ENCODE assay signal across 1 cellular context in the genomic region with DNA sequence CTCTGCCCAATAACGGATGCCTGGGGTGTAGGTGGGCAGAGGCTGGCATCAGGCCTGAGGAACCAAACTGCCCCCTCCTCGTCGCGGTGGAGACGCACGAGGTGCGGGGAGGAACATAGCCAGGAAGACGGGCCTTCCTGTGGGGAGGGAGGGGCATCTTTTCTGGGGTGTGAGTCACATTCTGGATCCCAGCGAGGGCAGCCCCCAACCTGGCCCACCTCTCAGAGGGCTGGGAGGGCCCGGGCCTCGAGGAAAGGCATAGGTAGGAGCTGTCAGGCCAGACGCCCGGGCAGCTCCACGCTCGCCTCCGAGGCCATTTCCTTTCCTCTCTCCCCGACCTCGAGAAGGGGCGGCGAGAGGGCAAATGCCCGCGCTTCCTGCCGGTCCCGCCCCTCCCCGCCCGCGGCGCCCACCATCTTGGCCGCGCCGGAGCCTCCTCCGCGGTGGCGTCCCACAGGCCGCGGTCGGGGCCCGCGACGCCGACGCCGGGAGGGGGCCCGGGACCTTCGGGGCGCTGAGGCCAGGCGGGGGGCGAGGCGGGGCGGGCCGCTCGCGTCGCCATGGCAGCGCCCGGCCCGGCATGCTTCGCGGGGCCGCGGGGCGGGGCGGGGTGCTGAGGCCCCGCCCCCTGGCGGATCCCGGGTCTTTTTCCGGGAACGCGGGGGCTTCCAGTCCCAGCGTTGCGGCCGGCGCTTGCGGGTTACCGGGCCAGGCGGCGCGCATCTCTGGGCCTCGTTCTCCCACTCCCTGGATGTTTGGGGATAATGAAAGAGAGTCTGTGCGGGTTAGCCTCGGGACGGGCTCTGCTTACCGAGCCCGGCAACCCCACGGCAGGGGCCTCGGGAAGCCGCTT.
A peak's percentile ranks its signal among the peaks of the same experiment; 100 is the strongest.
TF ChIP-seq lines count a peak whose summit lies in the region.

No MANE protein-coding gene starts in this region.

TF ChIP-seq in HEK293, 187 proteins besides CTCF, POLR2A, EP300 and RAD21 (continued from another document and continues in another):
- TF ChIP-seq, protein P1, sequence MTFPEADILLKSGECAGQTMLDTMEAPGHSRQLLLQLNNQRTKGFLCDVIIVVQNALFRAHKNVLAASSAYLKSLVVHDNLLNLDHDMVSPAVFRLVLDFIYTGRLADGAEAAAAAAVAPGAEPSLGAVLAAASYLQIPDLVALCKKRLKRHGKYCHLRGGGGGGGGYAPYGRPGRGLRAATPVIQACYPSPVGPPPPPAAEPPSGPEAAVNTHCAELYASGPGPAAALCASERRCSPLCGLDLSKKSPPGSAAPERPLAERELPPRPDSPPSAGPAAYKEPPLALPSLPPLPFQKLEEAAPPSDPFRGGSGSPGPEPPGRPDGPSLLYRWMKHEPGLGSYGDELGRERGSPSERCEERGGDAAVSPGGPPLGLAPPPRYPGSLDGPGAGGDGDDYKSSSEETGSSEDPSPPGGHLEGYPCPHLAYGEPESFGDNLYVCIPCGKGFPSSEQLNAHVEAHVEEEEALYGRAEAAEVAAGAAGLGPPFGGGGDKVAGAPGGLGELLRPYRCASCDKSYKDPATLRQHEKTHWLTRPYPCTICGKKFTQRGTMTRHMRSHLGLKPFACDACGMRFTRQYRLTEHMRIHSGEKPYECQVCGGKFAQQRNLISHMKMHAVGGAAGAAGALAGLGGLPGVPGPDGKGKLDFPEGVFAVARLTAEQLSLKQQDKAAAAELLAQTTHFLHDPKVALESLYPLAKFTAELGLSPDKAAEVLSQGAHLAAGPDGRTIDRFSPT (tag by site-specific recombination; IDR thresholded peaks at IDR 0.05): peak; percentile 94
- TF ChIP-seq, protein P2, sequence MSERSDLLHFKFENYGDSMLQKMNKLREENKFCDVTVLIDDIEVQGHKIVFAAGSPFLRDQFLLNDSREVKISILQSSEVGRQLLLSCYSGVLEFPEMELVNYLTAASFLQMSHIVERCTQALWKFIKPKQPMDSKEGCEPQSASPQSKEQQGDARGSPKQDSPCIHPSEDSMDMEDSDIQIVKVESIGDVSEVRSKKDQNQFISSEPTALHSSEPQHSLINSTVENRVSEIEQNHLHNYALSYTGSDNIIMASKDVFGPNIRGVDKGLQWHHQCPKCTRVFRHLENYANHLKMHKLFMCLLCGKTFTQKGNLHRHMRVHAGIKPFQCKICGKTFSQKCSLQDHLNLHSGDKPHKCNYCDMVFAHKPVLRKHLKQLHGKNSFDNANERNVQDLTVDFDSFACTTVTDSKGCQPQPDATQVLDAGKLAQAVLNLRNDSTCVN (tag by site-specific recombination; optimal IDR thresholded peaks at IDR 0.05): peak; percentile 78
- no peak for TF ChIP-seq SALL2 (tag by site-specific recombination; IDR thresholded peaks at IDR 0.05; ENCODE audit: borderline replicate concordance)
- TF ChIP-seq WT1 (tag by site-specific recombination; IDR thresholded peaks at IDR 0.05): peak; percentile 59; the same call in 1 of the 2 replicates
- no peak for TF ChIP-seq ZNF140 (tag by site-specific recombination; IDR thresholded peaks at IDR 0.05)
- TF ChIP-seq ZNF138 (tag by site-specific recombination; IDR thresholded peaks at IDR 0.05; ENCODE audit: borderline replicate concordance): no peak
- TF ChIP-seq, protein P3, sequence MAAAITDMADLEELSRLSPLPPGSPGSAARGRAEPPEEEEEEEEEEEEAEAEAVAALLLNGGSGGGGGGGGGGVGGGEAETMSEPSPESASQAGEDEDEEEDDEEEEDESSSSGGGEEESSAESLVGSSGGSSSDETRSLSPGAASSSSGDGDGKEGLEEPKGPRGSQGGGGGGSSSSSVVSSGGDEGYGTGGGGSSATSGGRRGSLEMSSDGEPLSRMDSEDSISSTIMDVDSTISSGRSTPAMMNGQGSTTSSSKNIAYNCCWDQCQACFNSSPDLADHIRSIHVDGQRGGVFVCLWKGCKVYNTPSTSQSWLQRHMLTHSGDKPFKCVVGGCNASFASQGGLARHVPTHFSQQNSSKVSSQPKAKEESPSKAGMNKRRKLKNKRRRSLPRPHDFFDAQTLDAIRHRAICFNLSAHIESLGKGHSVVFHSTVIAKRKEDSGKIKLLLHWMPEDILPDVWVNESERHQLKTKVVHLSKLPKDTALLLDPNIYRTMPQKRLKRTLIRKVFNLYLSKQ (tag by site-specific recombination; IDR thresholded peaks at IDR 0.05; ENCODE audit: borderline replicate concordance): no peak
- no peak for TF ChIP-seq ZNF549 (tag by site-specific recombination; IDR thresholded peaks at IDR 0.05)
- TF ChIP-seq, protein P4, sequence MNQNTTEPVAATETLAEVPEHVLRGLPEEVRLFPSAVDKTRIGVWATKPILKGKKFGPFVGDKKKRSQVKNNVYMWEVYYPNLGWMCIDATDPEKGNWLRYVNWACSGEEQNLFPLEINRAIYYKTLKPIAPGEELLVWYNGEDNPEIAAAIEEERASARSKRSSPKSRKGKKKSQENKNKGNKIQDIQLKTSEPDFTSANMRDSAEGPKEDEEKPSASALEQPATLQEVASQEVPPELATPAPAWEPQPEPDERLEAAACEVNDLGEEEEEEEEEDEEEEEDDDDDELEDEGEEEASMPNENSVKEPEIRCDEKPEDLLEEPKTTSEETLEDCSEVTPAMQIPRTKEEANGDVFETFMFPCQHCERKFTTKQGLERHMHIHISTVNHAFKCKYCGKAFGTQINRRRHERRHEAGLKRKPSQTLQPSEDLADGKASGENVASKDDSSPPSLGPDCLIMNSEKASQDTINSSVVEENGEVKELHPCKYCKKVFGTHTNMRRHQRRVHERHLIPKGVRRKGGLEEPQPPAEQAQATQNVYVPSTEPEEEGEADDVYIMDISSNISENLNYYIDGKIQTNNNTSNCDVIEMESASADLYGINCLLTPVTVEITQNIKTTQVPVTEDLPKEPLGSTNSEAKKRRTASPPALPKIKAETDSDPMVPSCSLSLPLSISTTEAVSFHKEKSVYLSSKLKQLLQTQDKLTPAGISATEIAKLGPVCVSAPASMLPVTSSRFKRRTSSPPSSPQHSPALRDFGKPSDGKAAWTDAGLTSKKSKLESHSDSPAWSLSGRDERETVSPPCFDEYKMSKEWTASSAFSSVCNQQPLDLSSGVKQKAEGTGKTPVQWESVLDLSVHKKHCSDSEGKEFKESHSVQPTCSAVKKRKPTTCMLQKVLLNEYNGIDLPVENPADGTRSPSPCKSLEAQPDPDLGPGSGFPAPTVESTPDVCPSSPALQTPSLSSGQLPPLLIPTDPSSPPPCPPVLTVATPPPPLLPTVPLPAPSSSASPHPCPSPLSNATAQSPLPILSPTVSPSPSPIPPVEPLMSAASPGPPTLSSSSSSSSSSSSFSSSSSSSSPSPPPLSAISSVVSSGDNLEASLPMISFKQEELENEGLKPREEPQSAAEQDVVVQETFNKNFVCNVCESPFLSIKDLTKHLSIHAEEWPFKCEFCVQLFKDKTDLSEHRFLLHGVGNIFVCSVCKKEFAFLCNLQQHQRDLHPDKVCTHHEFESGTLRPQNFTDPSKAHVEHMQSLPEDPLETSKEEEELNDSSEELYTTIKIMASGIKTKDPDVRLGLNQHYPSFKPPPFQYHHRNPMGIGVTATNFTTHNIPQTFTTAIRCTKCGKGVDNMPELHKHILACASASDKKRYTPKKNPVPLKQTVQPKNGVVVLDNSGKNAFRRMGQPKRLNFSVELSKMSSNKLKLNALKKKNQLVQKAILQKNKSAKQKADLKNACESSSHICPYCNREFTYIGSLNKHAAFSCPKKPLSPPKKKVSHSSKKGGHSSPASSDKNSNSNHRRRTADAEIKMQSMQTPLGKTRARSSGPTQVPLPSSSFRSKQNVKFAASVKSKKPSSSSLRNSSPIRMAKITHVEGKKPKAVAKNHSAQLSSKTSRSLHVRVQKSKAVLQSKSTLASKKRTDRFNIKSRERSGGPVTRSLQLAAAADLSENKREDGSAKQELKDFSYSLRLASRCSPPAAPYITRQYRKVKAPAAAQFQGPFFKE (tag by site-specific recombination; IDR thresholded peaks at IDR 0.05; ENCODE audit: borderline replicate concordance): no peak; the same call in 1 of the 2 replicates
- TF ChIP-seq ZNF521 (tag by site-specific recombination; IDR thresholded peaks at IDR 0.05): no peak
- TF ChIP-seq KLF8 (tag by site-specific recombination; IDR thresholded peaks at IDR 0.05): peak; percentile 79; the same call in 1 of the 2 replicates
- no peak for TF ChIP-seq ZNF571 (tag by site-specific recombination; IDR thresholded peaks at IDR 0.05)
- no peak for TF ChIP-seq ZNF664 (tag by site-specific recombination; IDR thresholded peaks at IDR 0.05)
- no peak for TF ChIP-seq ZNF133 (tag by site-specific recombination; IDR thresholded peaks at IDR 0.05)
- TF ChIP-seq, protein P5, sequence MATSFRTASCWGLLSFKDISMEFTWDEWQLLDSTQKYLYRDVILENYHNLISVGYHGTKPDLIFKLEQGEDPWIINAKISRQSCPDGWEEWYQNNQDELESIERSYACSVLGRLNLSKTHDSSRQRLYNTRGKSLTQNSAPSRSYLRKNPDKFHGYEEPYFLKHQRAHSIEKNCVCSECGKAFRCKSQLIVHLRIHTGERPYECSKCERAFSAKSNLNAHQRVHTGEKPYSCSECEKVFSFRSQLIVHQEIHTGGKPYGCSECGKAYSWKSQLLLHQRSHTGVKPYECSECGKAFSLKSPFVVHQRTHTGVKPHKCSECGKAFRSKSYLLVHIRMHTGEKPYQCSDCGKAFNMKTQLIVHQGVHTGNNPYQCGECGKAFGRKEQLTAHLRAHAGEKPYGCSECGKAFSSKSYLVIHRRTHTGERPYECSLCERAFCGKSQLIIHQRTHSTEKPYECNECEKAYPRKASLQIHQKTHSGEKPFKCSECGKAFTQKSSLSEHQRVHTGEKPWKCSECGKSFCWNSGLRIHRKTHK (tag by site-specific recombination; IDR thresholded peaks at IDR 0.05): no peak
- TF ChIP-seq YY2 (tag by site-specific recombination; IDR thresholded peaks at IDR 0.05): no peak
- no peak for TF ChIP-seq ZNF175 (tag by site-specific recombination; IDR thresholded peaks at IDR 0.05)
- no peak for TF ChIP-seq ZBTB48 (tag by site-specific recombination; IDR thresholded peaks at IDR 0.05)
- TF ChIP-seq, protein P6, sequence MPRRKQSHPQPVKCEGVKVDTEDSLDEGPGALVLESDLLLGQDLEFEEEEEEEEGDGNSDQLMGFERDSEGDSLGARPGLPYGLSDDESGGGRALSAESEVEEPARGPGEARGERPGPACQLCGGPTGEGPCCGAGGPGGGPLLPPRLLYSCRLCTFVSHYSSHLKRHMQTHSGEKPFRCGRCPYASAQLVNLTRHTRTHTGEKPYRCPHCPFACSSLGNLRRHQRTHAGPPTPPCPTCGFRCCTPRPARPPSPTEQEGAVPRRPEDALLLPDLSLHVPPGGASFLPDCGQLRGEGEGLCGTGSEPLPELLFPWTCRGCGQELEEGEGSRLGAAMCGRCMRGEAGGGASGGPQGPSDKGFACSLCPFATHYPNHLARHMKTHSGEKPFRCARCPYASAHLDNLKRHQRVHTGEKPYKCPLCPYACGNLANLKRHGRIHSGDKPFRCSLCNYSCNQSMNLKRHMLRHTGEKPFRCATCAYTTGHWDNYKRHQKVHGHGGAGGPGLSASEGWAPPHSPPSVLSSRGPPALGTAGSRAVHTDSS (tag by site-specific recombination; IDR thresholded peaks at IDR 0.05): no peak
- no peak for TF ChIP-seq ZNF223 (tag by site-specific recombination; IDR thresholded peaks at IDR 0.05)
- TF ChIP-seq, protein P7, sequence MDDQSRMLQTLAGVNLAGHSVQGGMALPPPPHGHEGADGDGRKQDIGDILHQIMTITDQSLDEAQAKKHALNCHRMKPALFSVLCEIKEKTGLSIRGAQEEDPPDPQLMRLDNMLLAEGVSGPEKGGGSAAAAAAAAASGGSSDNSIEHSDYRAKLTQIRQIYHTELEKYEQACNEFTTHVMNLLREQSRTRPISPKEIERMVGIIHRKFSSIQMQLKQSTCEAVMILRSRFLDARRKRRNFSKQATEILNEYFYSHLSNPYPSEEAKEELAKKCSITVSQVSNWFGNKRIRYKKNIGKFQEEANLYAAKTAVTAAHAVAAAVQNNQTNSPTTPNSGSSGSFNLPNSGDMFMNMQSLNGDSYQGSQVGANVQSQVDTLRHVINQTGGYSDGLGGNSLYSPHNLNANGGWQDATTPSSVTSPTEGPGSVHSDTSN (CRISPR knock-in tag; IDR thresholded peaks at IDR 0.05): no peak
- TF ChIP-seq, protein P8, sequence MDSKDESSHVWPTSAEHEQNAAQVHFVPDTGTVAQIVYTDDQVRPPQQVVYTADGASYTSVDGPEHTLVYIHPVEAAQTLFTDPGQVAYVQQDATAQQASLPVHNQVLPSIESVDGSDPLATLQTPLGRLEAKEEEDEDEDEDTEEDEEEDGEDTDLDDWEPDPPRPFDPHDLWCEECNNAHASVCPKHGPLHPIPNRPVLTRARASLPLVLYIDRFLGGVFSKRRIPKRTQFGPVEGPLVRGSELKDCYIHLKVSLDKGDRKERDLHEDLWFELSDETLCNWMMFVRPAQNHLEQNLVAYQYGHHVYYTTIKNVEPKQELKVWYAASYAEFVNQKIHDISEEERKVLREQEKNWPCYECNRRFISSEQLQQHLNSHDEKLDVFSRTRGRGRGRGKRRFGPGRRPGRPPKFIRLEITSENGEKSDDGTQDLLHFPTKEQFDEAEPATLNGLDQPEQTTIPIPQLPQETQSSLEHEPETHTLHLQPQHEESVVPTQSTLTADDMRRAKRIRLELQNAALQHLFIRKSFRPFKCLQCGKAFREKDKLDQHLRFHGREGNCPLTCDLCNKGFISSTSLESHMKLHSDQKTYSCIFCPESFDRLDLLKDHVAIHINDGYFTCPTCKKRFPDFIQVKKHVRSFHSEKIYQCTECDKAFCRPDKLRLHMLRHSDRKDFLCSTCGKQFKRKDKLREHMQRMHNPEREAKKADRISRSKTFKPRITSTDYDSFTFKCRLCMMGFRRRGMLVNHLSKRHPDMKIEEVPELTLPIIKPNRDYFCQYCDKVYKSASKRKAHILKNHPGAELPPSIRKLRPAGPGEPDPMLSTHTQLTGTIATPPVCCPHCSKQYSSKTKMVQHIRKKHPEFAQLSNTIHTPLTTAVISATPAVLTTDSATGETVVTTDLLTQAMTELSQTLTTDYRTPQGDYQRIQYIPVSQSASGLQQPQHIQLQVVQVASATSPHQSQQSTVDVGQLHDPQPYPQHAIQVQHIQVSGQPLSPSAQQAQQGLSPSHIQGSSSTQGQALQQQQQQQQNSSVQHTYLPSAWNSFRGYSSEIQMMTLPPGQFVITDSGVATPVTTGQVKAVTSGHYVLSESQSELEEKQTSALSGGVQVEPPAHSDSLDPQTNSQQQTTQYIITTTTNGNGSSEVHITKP (tag by site-specific recombination; IDR thresholded peaks at IDR 0.05): peak; percentile 67
- no peak for TF ChIP-seq ZNF16 (tag by site-specific recombination; IDR thresholded peaks at IDR 0.05; ENCODE audit: low read depth)
- 0 out of 2 replicates have a peak, but pooled peaks have one; percentile 53 for TF ChIP-seq ZNF561 (tag by site-specific recombination; IDR thresholded peaks at IDR 0.05; ENCODE audit: borderline replicate concordance)
